In genomic region chr12:113155641-113156040, GRCh38 we compare ENCODE assay signal across 1 cellular context.
TF ChIP-seq lines count a peak whose summit lies in the region.

No MANE protein-coding gene starts in this region.

TF ChIP-seq in H1, 55 proteins besides CTCF, POLR2A, EP300 and RAD21:
- TF ChIP-seq SAP30 (IDR thresholded peaks at IDR 0.05; ENCODE audit: insufficient read depth, insufficient replicate concordance, low read length) (no peak), TCF12 (IDR thresholded peaks at IDR 0.05; ENCODE audit: low read depth, low read length) (no peak), CBX5 (IDR thresholded peaks at IDR 0.05; ENCODE audit: low read depth, low read length) (no peak), TEAD4 (IDR thresholded peaks at IDR 0.05; ENCODE audit: low read depth, low read length) (no peak), YY1 (IDR thresholded peaks at IDR 0.05; ENCODE audit: low read depth, low read length) (no peak), CTBP2 (IDR thresholded peaks at IDR 0.05; ENCODE audit: borderline replicate concordance, insufficient read depth, insufficient read length, low read length) (no peak), FOSL1 (IDR thresholded peaks at IDR 0.05; ENCODE audit: insufficient read depth, low read depth, low read length) (no peak), BRCA1 (IDR thresholded peaks at IDR 0.05; ENCODE audit: low read depth, low read length) (no peak), RNF2 (IDR thresholded peaks at IDR 0.05; ENCODE audit: borderline replicate concordance, low read depth, low read length, missing control alignments, poor library complexity, severe bottlenecking) (no peak)
TF ChIP-seq in H1: peak in this region for 0.
